Comparison of ENCODE assay signal across 8 cellular contexts in genomic region chr22:31084811-31085492, GRCh38. TPM values are rescaled to one million over a fixed set of nuclear protein-coding genes. Genes with fewer than 3 reads are reported as not detected.
A peak's percentile ranks its signal among the peaks of the same experiment; 100 is the strongest.
DNase-seq lines count a peak whose midpoint lies in the region; ATAC-seq and TF ChIP-seq lines count a peak whose summit lies in the region.

No MANE protein-coding gene starts in this region.

- peak; percentile 58 for ATAC-seq in GM21825 (IDR thresholded peaks at IDR 0.05; ENCODE audit: unreplicated experiment)
- ATAC-seq in lung (ENCODE audit: insufficient read depth, low FRiP score) = peak; percentile 87

- CTCF ChIA-PET in activated CD4-positive, alpha-beta memory T cell treated with anti-CD3 and anti-CD28 coated beads, Interleukin-2, amount 10 ng/mL, durations not matched to agents 7 days and 5 days (lab: Charles Lee) = interaction anchor here (0.5 to 4.5 kb wide), 29 partner anchors 10 to 450 kb away, joined by 3 to 42 read pairs (median 5); partner anchors contain the start of genes MORC2, RNF185, SELENOM and SLC35E4

- TF ChIP-seq CTCF in NB4 (IDR thresholded peaks at IDR 0.05; ENCODE audit: low read depth, low read length) (peak; percentile 68), lung (IDR thresholded peaks at IDR 0.05; ENCODE audit: control extremely low read depth, extremely low read depth) (peak; percentile 66)

- H3K9me3 ChIP-seq in lung (ENCODE audit: control insufficient read depth in 2 of 2, insufficient read depth in 1 of 2, low read length in 1 of 2) = no peaks in the 10 kb centered on the region

- TF ChIP-seq POLR2A in NB4 (IDR thresholded peaks at IDR 0.05; ENCODE audit: extremely low read depth, insufficient read length) = peak; percentile 47

- no peaks in the 10 kb centered on the region for H3K9me3 Mint-ChIP-seq in activated CD4-positive, alpha-beta memory T cell treated with anti-CD3 and anti-CD28 coated beads, Interleukin-2, amount 10 ng/mL, durations not matched to agents 7 days and 5 days

- POLR2A ChIA-PET in activated CD4-positive, alpha-beta memory T cell treated with anti-CD3 and anti-CD28 coated beads, Interleukin-2, amount 10 ng/mL, durations not matched to agents 7 days and 5 days (lab: Charles Lee) = interaction anchor here (0.5 to 4.1 kb wide), 19 partner anchors 9 to 450 kb away, joined by 3 to 40 read pairs (median 4); partner anchors contain the start of genes MORC2, PIK3IP1, SELENOM and TUG1

- H3K27ac ChIP-seq in lung (ENCODE audit: low read depth in 1 of 2, low read length in 1 of 2) = peak overlapping the region; percentile 79 to 86

- peaks cover 4% of the 10 kb centered on the region for H3K36me3 Mint-ChIP-seq in activated CD4-positive, alpha-beta memory T cell treated with anti-CD3 and anti-CD28 coated beads, Interleukin-2, amount 10 ng/mL, durations not matched to agents 7 days and 5 days (ENCODE audit: low read depth)

- H3K4me3 ChIP-seq in NB4 (ENCODE audit: low read depth, low read length) (peak overlapping the region; percentile 80), lung (peak overlapping the region; percentile 62)

- no peaks in the 10 kb centered on the region for H3K27me3 Mint-ChIP-seq in activated CD4-positive, alpha-beta memory T cell treated with anti-CD3 and anti-CD28 coated beads, Interleukin-2, amount 10 ng/mL, durations not matched to agents 7 days and 5 days

- H3K4me1 Mint-ChIP-seq in activated CD4-positive, alpha-beta memory T cell treated with anti-CD3 and anti-CD28 coated beads, Interleukin-2, amount 10 ng/mL, durations not matched to agents 7 days and 5 days = peaks cover 40% of the 10 kb centered on the region

- H3K4me1 ChIP-seq in lung (ENCODE audit: control insufficient read depth in 2 of 2, insufficient read depth in 2 of 2, low read length in 2 of 2) = peaks cover 7 to 19% of the 10 kb centered on the region in 2 donors

- no peaks in the 10 kb centered on the region for H3K27me3 ChIP-seq in lung (ENCODE audit: control insufficient read depth, insufficient read depth)

- WGBS in lung, 2 donors = 0 to 1% methylated on average over 48 to 69 of the region's 69 CpGs

- peak; percentile 84 for DNase-seq in EL
- DNase-seq in NB4 (ENCODE audit: low read depth) = peak; percentile 92
- peak; percentile 89 for DNase-seq in activated CD4-positive, alpha-beta memory T cell treated with anti-CD3 and anti-CD28 coated beads, Interleukin-2, amount 10 ng/mL, durations not matched to agents 7 days and 5 days
- peak; percentile 88 for DNase-seq in ecto neural progenitor cell (ENCODE audit: low spot score)
- DNase-seq in lung (ENCODE audit: low spot score) = peak; percentile 84
- DNase-seq in stimulated activated CD4-positive, alpha-beta T cell treated with anti-CD3 and anti-CD28 coated beads, TNF-alpha, amount 100 ng/mL, for 48 hours (ENCODE audit: low read depth in 3 of 3) = peak; percentile 76 to 87 (median 82)
- no peak for DNase-seq in NCI-H1092 treated with DMSO at 0.1 percent for 48 hours (lab: John Stamatoyannopoulos, UW)

- peak overlapping the region; percentile 73 for H3K27ac Mint-ChIP-seq in activated CD4-positive, alpha-beta memory T cell treated with anti-CD3 and anti-CD28 coated beads, Interleukin-2, amount 10 ng/mL, durations not matched to agents 7 days and 5 days

- H3K4me3 Mint-ChIP-seq in activated CD4-positive, alpha-beta memory T cell treated with anti-CD3 and anti-CD28 coated beads, Interleukin-2, amount 10 ng/mL, durations not matched to agents 7 days and 5 days = peak overlapping the region; percentile 82

- H3K36me3 ChIP-seq in lung (ENCODE audit: control insufficient read depth in 2 of 2, insufficient read depth in 2 of 2, low read length in 2 of 2) = peaks cover 4 to 24% of the 10 kb centered on the region in 2 donors

RNA-seq across cellular contexts. Expression of gene SMTN, which starts 3.8 kb away (rescaled TPM):
- 10 to 100 TPM; 36.4 to 41.4 TPM for total RNA-seq in activated CD4-positive, alpha-beta memory T cell treated with anti-CD3 and anti-CD28 coated beads, Interleukin-2, amount 10 ng/mL, durations not matched to agents 7 days and 5 days
- total RNA-seq in lung = 100 to 1,000 TPM in 1 of 2 donors, 10 to 100 TPM in 1; 92.6 to 101 TPM
- 10 to 100 TPM; 30.8 to 36.8 TPM for polyA plus RNA-seq in lung

RNA-seq across cellular contexts. Expression of gene SELENOM, which starts 22.4 kb away (rescaled TPM):
- total RNA-seq in activated CD4-positive, alpha-beta memory T cell treated with anti-CD3 and anti-CD28 coated beads, Interleukin-2, amount 10 ng/mL, durations not matched to agents 7 days and 5 days = 1 to 10 TPM; 2.3 to 2.4 TPM
- 100 to 1,000 TPM in 1 of 2 donors, 10 to 100 TPM in 1; 26.6 to 156 TPM for total RNA-seq in lung
- polyA plus RNA-seq in lung = 100 to 1,000 TPM; 138 to 159 TPM

RNA-seq across cellular contexts. Expression of gene INPP5J, which starts 37.8 kb away (rescaled TPM):
- not detected for total RNA-seq in activated CD4-positive, alpha-beta memory T cell treated with anti-CD3 and anti-CD28 coated beads, Interleukin-2, amount 10 ng/mL, durations not matched to agents 7 days and 5 days
- 1 to 10 TPM; 1.3 to 6.5 TPM for total RNA-seq in lung
- 1 to 10 TPM; 1.2 to 2.9 TPM for polyA plus RNA-seq in lung

RNA-seq across cellular contexts. Expression of gene PLA2G3, which starts 55.4 kb away (rescaled TPM):
- not detected for total RNA-seq in activated CD4-positive, alpha-beta memory T cell treated with anti-CD3 and anti-CD28 coated beads, Interleukin-2, amount 10 ng/mL, durations not matched to agents 7 days and 5 days
- 10 to 100 TPM in 1 of 2 donors, under 1 TPM in 1; 0.85 to 17.4 TPM for total RNA-seq in lung
- 10 to 100 TPM in 1 of 2 donors, 1 to 10 TPM in 1; 5.7 to 10.7 TPM for polyA plus RNA-seq in lung

Comparison
In these comparisons a context has a peak if more than half of its experiments do, and no peak if none do; other contexts are left out.
1. RNA of gene SELENOM, which starts 22.4 kb away (total RNA-seq): 26.6 to 156 TPM in lung; 2.3 to 2.4 TPM in activated CD4-positive, alpha-beta memory T cell treated with anti-CD3 and anti-CD28 coated beads, Interleukin-2, amount 10 ng/mL, durations not matched to agents 7 days and 5 days; every median in the first group is over 4 times any median in the second.